14 cellular contexts compared by ENCODE assay signal in genomic region chr3:58452176-58452575, GRCh38. TPM values are rescaled to one million over a fixed set of nuclear protein-coding genes. Genes with fewer than 3 reads are reported as not detected.
DNase-seq lines count a peak whose midpoint lies in the region; ATAC-seq, FAIRE-seq and TF ChIP-seq lines count a peak whose summit lies in the region.
"Had no signal": no experiment of that assay in that cellular context is flagged by ENCODE, and none has a peak within 500 bp of the region (broad histone marks: within the 10 kb centered on the region; RNA-seq: fewer than 3 reads in every experiment).

No MANE protein-coding gene starts in this region.

- H3K36me3 ChIP-seq in small intestine (ENCODE audit: control insufficient read depth in 2 of 2, insufficient read depth in 2 of 2, low read length in 2 of 2) (no peaks in the 10 kb centered on the region), testis (ENCODE audit: low read depth, missing control alignments) (no peaks in the 10 kb centered on the region)

- no peak for TF ChIP-seq CTCF in testis (IDR thresholded peaks at IDR 0.05)

- H3K27me3 ChIP-seq in small intestine (ENCODE audit: control insufficient read depth in 2 of 2, insufficient read depth in 2 of 2, low read length in 2 of 2): no peaks in the 10 kb centered on the region
- H3K27me3 ChIP-seq in testis: no peaks in the 10 kb centered on the region

- intact Hi-C loops in testis (cut with DNase I; ENCODE audit: low total_unique reads): no loop called here

- H3K4me3 ChIP-seq in small intestine (ENCODE audit: low read depth in 1 of 2, low read length in 2 of 2) (no peak overlapping the region), testis (no peak overlapping the region)

- H3K4me1 ChIP-seq in small intestine (ENCODE audit: control insufficient read depth in 2 of 2, insufficient read depth in 1 of 2, low read depth in 1 of 2, low read length in 1 of 2) (no peaks in the 10 kb centered on the region), testis (no peaks in the 10 kb centered on the region)

- H3K9me3 ChIP-seq in small intestine (ENCODE audit: control insufficient read depth, low read depth): no peaks in the 10 kb centered on the region
- no peaks in the 10 kb centered on the region for H3K9me3 ChIP-seq in testis

- FAIRE-seq in small intestine (lab: Jason Lieb, UNC): no peak

- no peak for ATAC-seq in GM19351 (IDR thresholded peaks at IDR 0.05; ENCODE audit: unreplicated experiment)
- ATAC-seq: T-cell had no signal

- H3K27ac ChIP-seq in small intestine (ENCODE audit: low read depth in 1 of 2, low read length in 1 of 2): no peak overlapping the region
- no peak overlapping the region for H3K27ac ChIP-seq in testis

- 28 to 39% (median 35%) methylated on average over 1 of the region's 1 CpG for WGBS in small intestine, 3 donors
- 60 to 65% methylated on average over 1 of the region's 1 CpG for whole genome bisulfite sequencing in testis, 2 donors

- TF ChIP-seq POLR2A in testis (IDR thresholded peaks at IDR 0.05): no peak

- DNase-seq in NCI-H510A treated with DMSO at 0.1 percent for 48 hours (lab: John Stamatoyannopoulos, UW) (peak; percentile 63), NCI-H510A (lab: John Stamatoyannopoulos, UW) (no peak), NCI-H146 (lab: John Stamatoyannopoulos, UW) (peak; percentile 88), SHP77 treated with DMSO at 0.1 percent for 48 hours (lab: John Stamatoyannopoulos, UW) (peak; percentile 40), small intestine (peak; percentile 40), testis (no peak)
- DNase-seq in activated effector memory CD4-positive, alpha-beta T cell treated with anti-CD3 and anti-CD28 coated beads, Interleukin-2, amount 50 U/mL, for 16 hours: no peak
- DNase-seq: Calu3; GOT3; MV-4-11; NCI-H446; NK-92 treated with Interleukin-12 subunit alpha and Interleukin-12 subunit beta, amount 100 ng/mL, for 24 hours; T-cell had no signal

RNA-seq across cellular contexts. Expression of gene PDHB, which starts 18.5 kb away (rescaled TPM):
- polyA plus RNA-seq in small intestine (10 to 100 TPM; 60.5 to 68.4 (median 64.6) TPM), testis (ENCODE audit: insufficient read depth, low read depth, low replicate concordance) (94.0 TPM)
- 100 to 1,000 TPM in 1 of 2 donors, 10 to 100 TPM in 1; 98.0 to 126 TPM for total RNA-seq in testis

RNA-seq across cellular contexts. Expression of gene KCTD6, which starts 39.7 kb away (rescaled TPM):
- 1 to 10 TPM; 2.4 to 5.3 (median 4.0) TPM for polyA plus RNA-seq in small intestine
- 10 to 100 TPM; 14.9 to 19.8 TPM for total RNA-seq in testis
- 9.5 TPM for polyA plus RNA-seq in testis (ENCODE audit: insufficient read depth, low read depth, low replicate concordance)

Comparison
In these comparisons a context has a peak if more than half of its experiments do, and no peak if none do; other contexts are left out.
1. DNase-seq: peak in NCI-H510A treated with DMSO at 0.1 percent for 48 hours (single experiment), NCI-H146 (single experiment), SHP77 treated with DMSO at 0.1 percent for 48 hours (single experiment) and small intestine (single experiment); none in NCI-H510A (single experiment), activated effector memory CD4-positive, alpha-beta T cell treated with anti-CD3 and anti-CD28 coated beads, Interleukin-2, amount 50 U/mL, for 16 hours (single experiment) and testis (single experiment).